1 cellular context compared by ENCODE assay signal in the genomic region with DNA sequence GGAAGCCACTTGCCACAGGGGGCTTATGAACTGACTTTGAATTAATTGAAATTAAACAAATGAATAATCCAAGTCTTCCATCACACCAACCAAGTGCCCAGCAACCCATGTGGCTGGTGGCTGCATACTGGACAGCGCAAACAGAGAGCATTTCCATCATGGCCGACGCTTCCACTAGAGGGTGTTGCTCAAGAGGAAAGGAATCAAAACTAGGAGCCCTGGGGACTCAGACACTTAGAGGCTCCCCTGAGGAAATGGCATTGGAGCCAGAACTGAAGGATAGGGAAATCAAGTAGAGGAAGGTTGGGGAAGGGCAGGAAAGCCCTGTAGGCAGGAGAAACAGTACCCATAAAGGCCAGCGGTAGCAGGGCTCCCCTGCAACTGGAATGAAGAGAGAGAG.
TF ChIP-seq lines count a peak whose summit lies in the region.

No MANE protein-coding gene starts in this region.

TF ChIP-seq in H1, 55 proteins besides CTCF, POLR2A, EP300 and RAD21:
- TF ChIP-seq CEBPB (IDR thresholded peaks at IDR 0.05; ENCODE audit: low read depth, low read length), result peak; percentile 14; the same call in 1 of the 2 replicates
- TF ChIP-seq SAP30 (IDR thresholded peaks at IDR 0.05; ENCODE audit: insufficient read depth, insufficient replicate concordance, low read length), result no peak
- TF ChIP-seq YY1 (IDR thresholded peaks at IDR 0.05; ENCODE audit: low read depth, low read length), result peak; percentile 78
- no peak for TF ChIP-seq GABPA (IDR thresholded peaks at IDR 0.05; ENCODE audit: borderline replicate concordance, insufficient read depth, low read length)
- TF ChIP-seq GTF2F1 (IDR thresholded peaks at IDR 0.05; ENCODE audit: borderline replicate concordance, low read depth, low read length), result no peak
